Comparison of ENCODE assay signal across 8 cellular contexts in the genomic region with DNA sequence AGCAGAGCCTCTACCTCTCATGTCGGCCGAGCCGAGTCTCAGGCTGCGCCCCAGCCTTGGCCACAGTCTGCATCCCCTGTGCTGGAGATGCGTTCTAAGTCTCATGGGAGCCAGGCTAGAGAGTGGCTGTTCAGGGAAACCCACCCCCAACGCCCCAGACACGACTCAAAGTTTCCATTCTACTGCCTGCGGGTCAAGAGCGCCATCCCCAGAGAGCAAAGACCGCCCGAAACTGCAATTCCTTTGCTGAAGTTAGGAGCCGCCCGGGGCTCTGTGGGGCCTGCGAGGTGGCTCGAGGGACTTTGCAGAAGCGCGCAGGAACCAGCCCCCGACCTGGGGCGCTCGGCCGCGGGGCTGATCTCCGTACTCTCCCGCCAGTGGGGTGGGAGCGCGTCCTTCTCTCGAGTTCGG. TPM values are rescaled to one million over a fixed set of nuclear protein-coding genes. Genes with fewer than 3 reads are reported as not detected.
DNase-seq lines count a peak whose midpoint lies in the region; ATAC-seq and TF ChIP-seq lines count a peak whose summit lies in the region.

No MANE protein-coding gene starts in this region.

- no peak overlapping the region for H3K56ac ChIP-seq in IMR-90 (ENCODE audit: extremely low read depth, insufficient read depth, low read length)

- H2AFZ ChIP-seq in IMR-90 (replicated peaks; ENCODE audit: low read length, poor library complexity): peak overlapping the region; percentile 94

- peaks cover 5% of the 10 kb centered on the region; the same call in 1 of the 2 replicates for H3K9me1 ChIP-seq in IMR-90 (ENCODE audit: insufficient read depth, low read length)

- H2BK15ac ChIP-seq in IMR-90 (ENCODE audit: low read depth, low read length): no peak overlapping the region; the same call in 2 of the 3 replicates

- H2BK20ac ChIP-seq in IMR-90 (ENCODE audit: low read depth, low read length): no peak overlapping the region

- peaks cover 57% of the 10 kb centered on the region for H3K4me1 Mint-ChIP-seq in dendritic cell treated with granulocyte-macrophage colony-stimulating factor and Interleukin-4, amounts not matched to agents 40 ng/mL and 50 ng/mL, for 4 days (ENCODE audit: low read depth)
- peaks cover 0 to 8% (median 6%) of the 10 kb centered on the region in 3 donors for H3K4me1 Mint-ChIP-seq in naive B cell

- peak overlapping the region; percentile 47; the same call in 1 of the 2 replicates for H3K4ac ChIP-seq in IMR-90 (ENCODE audit: low read depth, low read length)

- CTCF ChIA-PET in IMR-90 (lab: Yijun Ruan, JAX): interaction anchor here (0.6 to 2.5 kb wide), 2 partner anchors 41 to 345 kb away, joined by 3 to 7 read pairs; no protein-coding TSS in a partner anchor

- H3K79me1 ChIP-seq in IMR-90 (ENCODE audit: low read depth in 1 of 2, low read length in 2 of 2): peaks cover 0 to 8% of the 10 kb centered on the region in 2 experiments; a peak in 1 of 4 replicates

- H4K8ac ChIP-seq in IMR-90 (ENCODE audit: low read depth in 2 of 2, low read length in 2 of 2): peak overlapping the region in 1 of 2 experiments; percentile 61; a peak in 1 of 4 replicates

- DNase-seq in GM06990 (ENCODE audit: extremely low read depth, insufficient read length) (peak; percentile 41), IMR-90 (no peak), naive B cell (no peak), SW 1271 (lab: John Stamatoyannopoulos, UW) (no peak), inferior parietal cortex (ENCODE audit: extremely low spot score) (no peak)

- no peaks in the 10 kb centered on the region for H3K36me3 ChIP-seq in GM06990 (ENCODE audit: control insufficient read depth, insufficient read depth, low read length)
- no peaks in the 10 kb centered on the region for H3K36me3 ChIP-seq in IMR-90 (ENCODE audit: control insufficient read depth, insufficient read depth, low read length)

- H2BK120ac ChIP-seq in IMR-90 (ENCODE audit: low read depth, low read length): peak overlapping the region; percentile 57; the same call in 1 of the 2 replicates

- POLR2A ChIA-PET in IMR-90 (lab: Charles Lee; ENCODE audit: unreplicated experiment): no interaction called here

- H3K4me3 Mint-ChIP-seq in dendritic cell treated with granulocyte-macrophage colony-stimulating factor and Interleukin-4, amounts not matched to agents 40 ng/mL and 50 ng/mL, for 4 days: peak overlapping the region; percentile 74
- H3K4me3 Mint-ChIP-seq in naive B cell: peak overlapping the region; percentile 68 to 89 (median 82)

- peak overlapping the region; percentile 81 for H2AK9ac ChIP-seq in IMR-90 (replicated peaks; ENCODE audit: low read depth, low read length, poor library complexity)

- H3K9me3 Mint-ChIP-seq in dendritic cell treated with granulocyte-macrophage colony-stimulating factor and Interleukin-4, amounts not matched to agents 40 ng/mL and 50 ng/mL, for 4 days: no peaks in the 10 kb centered on the region
- peaks cover 0 to 2% (median 0%) of the 10 kb centered on the region in 7 donors for H3K9me3 Mint-ChIP-seq in naive B cell

- H3K23ac ChIP-seq in IMR-90 (ENCODE audit: low read depth, low read length): no peak overlapping the region

- H3K9me3 ChIP-seq in IMR-90 (ENCODE audit: control insufficient read depth, insufficient read depth, low read length): no peaks in the 10 kb centered on the region

- peak overlapping the region; percentile 75 for H2AK5ac ChIP-seq in IMR-90 (ENCODE audit: low read depth, low read length)

- peak; percentile 35 for ATAC-seq in GM21515 (IDR thresholded peaks at IDR 0.05; ENCODE audit: unreplicated experiment)
- no peak for ATAC-seq in IMR-90 (ENCODE audit: low read depth)
- ATAC-seq in naive B cell (ENCODE audit: low read depth in 2 of 2): peak; percentile 53 to 59
- ATAC-seq in HG03469 (IDR thresholded peaks at IDR 0.05; ENCODE audit: unreplicated experiment): no peak

- intact Hi-C loops in IMR-90 (cut with micrococcal nuclease): no loop called here
- intact Hi-C loops in dendritic cell treated with granulocyte-macrophage colony-stimulating factor and Interleukin-4, amounts not matched to agents 40 ng/mL and 50 ng/mL, for 4 days (cut with micrococcal nuclease): loop anchor here (1.0 kb wide), 1 partner anchor 38 kb away; no protein-coding TSS in a partner anchor

- TF ChIP-seq POLR2A in IMR-90 (IDR thresholded peaks at IDR 0.05; ENCODE audit: low read depth, low read length): no peak

- TF ChIP-seq CTCF in GM06990 (IDR thresholded peaks at IDR 0.05; ENCODE audit: insufficient read depth, low read length, poor library complexity, severe bottlenecking) (no peak), IMR-90 (conservative IDR thresholded peaks at IDR 0.05; ENCODE audit: low read depth, low read length) (no peak)

- dilution Hi-C loops in IMR-90 (cut with HindIII; ENCODE audit: low sequenced_read_pairs, unreplicated experiment): no loop called here

- H3K27me3 Mint-ChIP-seq in dendritic cell treated with granulocyte-macrophage colony-stimulating factor and Interleukin-4, amounts not matched to agents 40 ng/mL and 50 ng/mL, for 4 days: no peaks in the 10 kb centered on the region
- peaks cover 0 to 8% (median 0%) of the 10 kb centered on the region in 3 donors for H3K27me3 Mint-ChIP-seq in naive B cell

- H4K20me1 ChIP-seq in IMR-90 (ENCODE audit: insufficient read depth, low read length): 0 out of 2 replicates have a peak, but pooled peaks cover 4% of the 10 kb centered on the region

- no TSS peak for BruUV-seq in IMR-90 (replicated peaks; lab: Mats Ljungman, UMichigan)

- H3K27ac ChIP-seq in IMR-90 (ENCODE audit: insufficient read depth, low read length): no peak overlapping the region; the same call in 1 of the 2 replicates

- TF ChIP-seq RAD21 in IMR-90 (IDR thresholded peaks at IDR 0.05; ENCODE audit: low read length): no peak

- no peak overlapping the region for H4K91ac ChIP-seq in IMR-90 (ENCODE audit: insufficient read depth, low read depth, low read length)

- no peak overlapping the region; the same call in 1 of the 2 replicates for H3K18ac ChIP-seq in IMR-90 (ENCODE audit: low read depth, low read length)

- no peak overlapping the region for H3K14ac ChIP-seq in IMR-90 (replicated peaks; ENCODE audit: low read depth, low read length)

- H3K27me3 ChIP-seq in GM06990 (replicated peaks; ENCODE audit: control insufficient read depth, insufficient read depth, low read length): no peaks in the 10 kb centered on the region
- no peaks in the 10 kb centered on the region for H3K27me3 ChIP-seq in IMR-90 (ENCODE audit: control insufficient read depth, insufficient read depth, low read length)

- peaks cover 15% of the 10 kb centered on the region for H3K4me1 ChIP-seq in IMR-90 (ENCODE audit: control insufficient read depth, insufficient read depth, low read length)

- no peak overlapping the region for H2BK5ac ChIP-seq in IMR-90 (ENCODE audit: low read depth, low read length, poor library complexity, severe bottlenecking)

- in situ Hi-C loops in IMR-90 (cut with MboI; ENCODE audit: low sequenced_read_pairs): no loop called here

- peak overlapping the region; percentile 89 for H3K27ac Mint-ChIP-seq in dendritic cell treated with granulocyte-macrophage colony-stimulating factor and Interleukin-4, amounts not matched to agents 40 ng/mL and 50 ng/mL, for 4 days
- peak overlapping the region in 1 of 6 donors; percentile 48 for H3K27ac Mint-ChIP-seq in naive B cell

- H4K5ac ChIP-seq in IMR-90 (ENCODE audit: low read depth, low read length): no peak overlapping the region; the same call in 1 of the 2 replicates

- H3K4me3 ChIP-seq in GM06990 (replicated peaks; ENCODE audit: low read depth, low read length) (peak overlapping the region; percentile 53), IMR-90 (ENCODE audit: insufficient read depth, low read depth, low read length) (peak overlapping the region; percentile 23)

- peak overlapping the region; percentile 22; the same call in 1 of the 2 replicates for H3K4me2 ChIP-seq in IMR-90 (ENCODE audit: low read depth, low read length)

- peaks cover 26% of the 10 kb centered on the region for H3K36me3 Mint-ChIP-seq in dendritic cell treated with granulocyte-macrophage colony-stimulating factor and Interleukin-4, amounts not matched to agents 40 ng/mL and 50 ng/mL, for 4 days (ENCODE audit: low read depth)
- no peaks in the 10 kb centered on the region for H3K36me3 Mint-ChIP-seq in naive B cell

- 40% methylated on average over 7 of the region's 28 CpGs; no CpG with 5 or more reads in 1 of the 2 experiments for WGBS in IMR-90 (ENCODE audit: extremely low coverage in 2 of 2, insufficient read length in 1 of 2), 2 experiments

- no peak overlapping the region for H3K9ac ChIP-seq in IMR-90 (ENCODE audit: low read depth, low read length)

TF ChIP-seq in IMR-90, 13 proteins besides CTCF, POLR2A, EP300 and RAD21 (continues in another document):
- TF ChIP-seq RCOR1 (IDR thresholded peaks at IDR 0.05; ENCODE audit: insufficient replicate concordance, low read length): no peak
- TF ChIP-seq FOS (IDR thresholded peaks at IDR 0.05; ENCODE audit: low read depth, low read length): no peak
- no peak for TF ChIP-seq CHD1 (IDR thresholded peaks at IDR 0.05; ENCODE audit: low read depth, low read length)
- no peak for TF ChIP-seq NFE2L2 (IDR thresholded peaks at IDR 0.05; ENCODE audit: low read depth, low read length)
- no peak for TF ChIP-seq MAFK (IDR thresholded peaks at IDR 0.05; ENCODE audit: low read depth, low read length)
- no peak for TF ChIP-seq BHLHE40 (IDR thresholded peaks at IDR 0.05; ENCODE audit: low read depth, low read length)
- TF ChIP-seq SMC3 (IDR thresholded peaks at IDR 0.05; ENCODE audit: low read depth, low read length): no peak
- TF ChIP-seq MAZ (IDR thresholded peaks at IDR 0.05; ENCODE audit: borderline replicate concordance, low read depth, low read length): no peak
- no peak for TF ChIP-seq CEBPB (IDR thresholded peaks at IDR 0.05; ENCODE audit: low read depth, low read length)

RNA-seq across cellular contexts. Expression of gene ELF4, which starts 10.0 kb away (rescaled TPM):
- 10.8 and 10.9 TPM in 2 replicates for total RNA-seq in IMR-90 (2012; rRNA removed)
- polyA plus RNA-seq in IMR-90 (2012; rRNA removed) (18.4 and 19.0 TPM in 2 replicates), naive B cell (ENCODE audit: low read depth in 6 of 6) (10 to 100 TPM in 2 of 6 donors, 1 to 10 TPM in 4; 8.7 to 15.4 (median 9.7) TPM)
- polyA plus RNA-seq in IMR-90 (2012; cell fraction: cytosol; rRNA removed): 12.6 and 15.1 TPM in 2 replicates
- polyA plus RNA-seq in IMR-90 (2012; cell fraction: nucleus; rRNA removed; ENCODE audit: low replicate concordance): 17.4 and 18.6 TPM in 2 replicates

RNA-seq across cellular contexts. Expression of gene AIFM1, which starts 45.3 kb away (rescaled TPM):
- 22.0 and 31.1 TPM in 2 replicates for total RNA-seq in IMR-90 (2012; rRNA removed)
- polyA plus RNA-seq in IMR-90 (2012; rRNA removed) (25.0 and 27.4 TPM in 2 replicates), naive B cell (ENCODE audit: low read depth in 6 of 6) (10 to 100 TPM; 13.6 to 24.2 (median 20.3) TPM)
- polyA plus RNA-seq in IMR-90 (2012; cell fraction: cytosol; rRNA removed): 10.9 and 19.3 TPM in 2 replicates
- polyA plus RNA-seq in IMR-90 (2012; cell fraction: nucleus; rRNA removed; ENCODE audit: low replicate concordance): 3.6 and 15.7 TPM in 2 replicates

RNA-seq across cellular contexts. Expression of gene RAB33A, which starts 51.4 kb away (rescaled TPM):
- total RNA-seq in IMR-90 (2012; rRNA removed): 0.83 and 1.6 TPM in 2 replicates
- polyA plus RNA-seq in IMR-90 (2012; rRNA removed): 1.4 and 1.8 TPM in 2 replicates
- polyA plus RNA-seq in IMR-90 (2012; cell fraction: cytosol; rRNA removed): 0.80 and 1.6 TPM in 2 replicates
- polyA plus RNA-seq in IMR-90 (2012; cell fraction: nucleus; rRNA removed; ENCODE audit: low replicate concordance): 0.38 and 1.1 TPM in 2 replicates
- 1 to 10 TPM in 4 of 6 donors, under 1 TPM in 1, not detected in 1; 0.69 to 2.2 (median 1.9) TPM for polyA plus RNA-seq in naive B cell (ENCODE audit: low read depth in 6 of 6)

Comparison
In these comparisons a context has a peak if more than half of its experiments do, and no peak if none do; other contexts are left out.
1. ATAC-seq: peak in GM21515 (single experiment) and naive B cell (2 of 2); none in IMR-90 (single experiment) and HG03469 (single experiment).